25 cellular contexts compared by ENCODE assay signal in genomic region chr6:90347411-90347841, GRCh38. TPM values are rescaled to one million over a fixed set of nuclear protein-coding genes. Genes with fewer than 3 reads are reported as not detected.
A peak's percentile ranks its signal among the peaks of the same experiment; 100 is the strongest.
DNase-seq lines count a peak whose midpoint lies in the region; ATAC-seq and TF ChIP-seq lines count a peak whose summit lies in the region.
"Had no signal": no experiment of that assay in that cellular context is flagged by ENCODE, and none has a peak within 500 bp of the region (broad histone marks: within the 10 kb centered on the region; RNA-seq: fewer than 3 reads in every experiment).

No MANE protein-coding gene starts in this region.

- in situ Hi-C loops in HAP-1 (cut with MboI; ENCODE audit: low sequenced_read_pairs): no loop called here

- peak overlapping the region; percentile 92 for H3K27ac ChIP-seq in neural cell (ENCODE audit: low read length)
- H3K27ac ChIP-seq: esophagus squamous epithelium, left lung, psoas muscle, transverse colon had no signal

- peak overlapping the region; percentile 92 for H3K27ac Mint-ChIP-seq in activated naive CD4-positive, alpha-beta T cell treated with anti-CD3 and anti-CD28 coated beads, Interleukin-2, amount 50 U/mL, for 24 hours
- H3K27ac Mint-ChIP-seq: CD4-positive, alpha-beta T cell; T-cell had no signal

- intact Hi-C loops in Right ventricle myocardium inferior (cut with DNase I) (no loop called here), Right ventricle myocardium superior (cut with DNase I) (no loop called here)

- no peak overlapping the region for H3K4me2 ChIP-seq in neural cell (ENCODE audit: low read length)

- no peaks in the 10 kb centered on the region for H3K36me3 ChIP-seq in neural cell (ENCODE audit: insufficient read depth, low read length)
- no peaks in the 10 kb centered on the region for H3K36me3 ChIP-seq in HAP-1 (replicated peaks)
- H3K36me3 ChIP-seq: esophagus squamous epithelium, left lung, transverse colon had no signal

- no peak for TF ChIP-seq RAD21 in neural cell (conservative IDR thresholded peaks at IDR 0.05)

- no peak overlapping the region for H2AFZ ChIP-seq in neural cell (ENCODE audit: low read depth, low read length)

- TF ChIP-seq EP300 in neural cell (conservative IDR thresholded peaks at IDR 0.05; ENCODE audit: poor library complexity, severe bottlenecking): no peak

- H3K9ac ChIP-seq in neural cell (ENCODE audit: low read length): peak overlapping the region; percentile 56

- H3K4me1 Mint-ChIP-seq in activated naive CD4-positive, alpha-beta T cell treated with anti-CD3 and anti-CD28 coated beads, Interleukin-2, amount 50 U/mL, for 24 hours: peaks cover 44% of the 10 kb centered on the region

- H4K20me1 ChIP-seq in neural cell (ENCODE audit: insufficient read depth): no peaks in the 10 kb centered on the region

- no peaks in the 10 kb centered on the region for H3K9me2 ChIP-seq in neural cell (ENCODE audit: insufficient read depth, low read length)

- peak; percentile 31 for DNase-seq in activated T-cell treated with anti-CD3 and anti-CD28 coated beads for 48 hours (ENCODE audit: low read depth)
- DNase-seq in activated T-cell treated with anti-CD3 and anti-CD28 coated beads for 4 hours: no peak
- DNase-seq in NB4 (ENCODE audit: low read depth): peak; percentile 5
- no peak for DNase-seq in Right ventricle myocardium inferior (ENCODE audit: missing footprints)
- DNase-seq in Right ventricle myocardium superior: no peak
- DNase-seq in HAP-1 (ENCODE audit: low spot score in 2 of 2): no peak
- DNase-seq: activated CD8-positive, alpha-beta memory T cell treated with anti-CD3 and anti-CD28 coated beads, Interleukin-2, amount 50 U/mL, for 4 hours; amniotic stem cell; caudate nucleus; CD4-positive, alpha-beta T cell; esophagus squamous epithelium; glutamatergic neuron; GOT3; left lung; NCI-H1105 treated with DMSO at 0.1 percent for 48 hours; NCI-H2107; NCI-H524; psoas muscle; small intestine; T-cell; transverse colon had no signal

- no peak overlapping the region for H3K4me3 ChIP-seq in NB4 (ENCODE audit: low read depth, low read length)
- peak overlapping the region; percentile 48 for H3K4me3 ChIP-seq in neural cell (ENCODE audit: low read length)
- no peak overlapping the region for H3K4me3 ChIP-seq in HAP-1
- H3K4me3 ChIP-seq: esophagus squamous epithelium, left lung, psoas muscle, transverse colon had no signal

- no peak for TF ChIP-seq CTCF in NB4 (IDR thresholded peaks at IDR 0.05; ENCODE audit: low read depth, low read length)
- no peak for TF ChIP-seq CTCF in neural cell (IDR thresholded peaks at IDR 0.05; ENCODE audit: poor library complexity, severe bottlenecking)

- ATAC-seq in Right ventricle myocardium inferior (no peak), Right ventricle myocardium superior (ENCODE audit: poor library complexity) (no peak)
- ATAC-seq: left lung, psoas muscle, T-cell had no signal

- H3K4me3 Mint-ChIP-seq in activated naive CD4-positive, alpha-beta T cell treated with anti-CD3 and anti-CD28 coated beads, Interleukin-2, amount 50 U/mL, for 24 hours: no peak overlapping the region
- H3K4me3 Mint-ChIP-seq: CD4-positive, alpha-beta T cell; neural crest cell; T-cell had no signal

- no peak for TF ChIP-seq POLR2A in NB4 (IDR thresholded peaks at IDR 0.05; ENCODE audit: extremely low read depth, insufficient read length)

- no peaks in the 10 kb centered on the region for H3K27me3 Mint-ChIP-seq in activated naive CD4-positive, alpha-beta T cell treated with anti-CD3 and anti-CD28 coated beads, Interleukin-2, amount 50 U/mL, for 24 hours
- H3K27me3 Mint-ChIP-seq: CD4-positive, alpha-beta T cell had no signal

- H3K9me3 ChIP-seq in neural cell (ENCODE audit: low read length) (no peaks in the 10 kb centered on the region), HAP-1 (no peaks in the 10 kb centered on the region)
- H3K9me3 ChIP-seq: esophagus squamous epithelium, left lung, psoas muscle, transverse colon had no signal

- no peaks in the 10 kb centered on the region for H3K9me3 Mint-ChIP-seq in activated naive CD4-positive, alpha-beta T cell treated with anti-CD3 and anti-CD28 coated beads, Interleukin-2, amount 50 U/mL, for 24 hours
- H3K9me3 Mint-ChIP-seq: CD4-positive, alpha-beta T cell had no signal

- H3K27me3 ChIP-seq in neural cell (ENCODE audit: insufficient read depth, low read depth, low read length) (no peaks in the 10 kb centered on the region), HAP-1 (ENCODE audit: low read depth) (peaks cover 13% of the 10 kb centered on the region)
- H3K27me3 ChIP-seq: left lung, transverse colon had no signal

- no peaks in the 10 kb centered on the region for H3K36me3 Mint-ChIP-seq in activated naive CD4-positive, alpha-beta T cell treated with anti-CD3 and anti-CD28 coated beads, Interleukin-2, amount 50 U/mL, for 24 hours
- H3K36me3 Mint-ChIP-seq: T-cell had no signal

- no peaks in the 10 kb centered on the region for H3K4me1 ChIP-seq in HAP-1
- H3K4me1 ChIP-seq: esophagus squamous epithelium, psoas muscle, transverse colon had no signal

- H3F3A ChIP-seq in neural cell (ENCODE audit: insufficient read depth, low read length, poor library complexity, severe bottlenecking): peaks cover 3% of the 10 kb centered on the region

- H3K79me2 ChIP-seq in neural cell (replicated peaks; ENCODE audit: insufficient read depth, low read length): no peaks in the 10 kb centered on the region

TF ChIP-seq in neural cell, 6 proteins besides CTCF, POLR2A, EP300 and RAD21:
- TF ChIP-seq EZH2 (IDR thresholded peaks at IDR 0.05; ENCODE audit: borderline replicate concordance, insufficient read depth, low read length, poor library complexity, severe bottlenecking) (no peak), MXI1 (conservative IDR thresholded peaks at IDR 0.05; ENCODE audit: poor library complexity, severe bottlenecking) (no peak), POLR2AphosphoS5 (IDR thresholded peaks at IDR 0.05) (no peak), SMC3 (conservative IDR thresholded peaks at IDR 0.05; ENCODE audit: poor library complexity) (no peak), REST (IDR thresholded peaks at IDR 0.05; ENCODE audit: borderline replicate concordance) (no peak), TAF1 (IDR thresholded peaks at IDR 0.05; ENCODE audit: low read depth) (no peak)

RNA-seq across cellular contexts. Expression of gene BACH2, which starts 50.8 kb away (rescaled TPM):
- polyA plus RNA-seq in neural cell: 45.5 and 52.7 TPM in 2 replicates
- polyA minus RNA-seq in neural cell: 144 and 154 TPM in 2 replicates
- total RNA-seq in Right ventricle myocardium inferior (2.2 TPM), Right ventricle myocardium superior (1.9 TPM)
- total RNA-seq: HT-29 had no signal

Comparison
In these comparisons a context has a peak if more than half of its experiments do, and no peak if none do; other contexts are left out.
1. DNase-seq: peak in activated T-cell treated with anti-CD3 and anti-CD28 coated beads for 48 hours (single experiment) and NB4 (single experiment); none in activated T-cell treated with anti-CD3 and anti-CD28 coated beads for 4 hours (single experiment), Right ventricle myocardium inferior (single experiment), Right ventricle myocardium superior (single experiment) and HAP-1 (0 of 2).